1 cellular context compared by ENCODE assay signal in the genomic region with DNA sequence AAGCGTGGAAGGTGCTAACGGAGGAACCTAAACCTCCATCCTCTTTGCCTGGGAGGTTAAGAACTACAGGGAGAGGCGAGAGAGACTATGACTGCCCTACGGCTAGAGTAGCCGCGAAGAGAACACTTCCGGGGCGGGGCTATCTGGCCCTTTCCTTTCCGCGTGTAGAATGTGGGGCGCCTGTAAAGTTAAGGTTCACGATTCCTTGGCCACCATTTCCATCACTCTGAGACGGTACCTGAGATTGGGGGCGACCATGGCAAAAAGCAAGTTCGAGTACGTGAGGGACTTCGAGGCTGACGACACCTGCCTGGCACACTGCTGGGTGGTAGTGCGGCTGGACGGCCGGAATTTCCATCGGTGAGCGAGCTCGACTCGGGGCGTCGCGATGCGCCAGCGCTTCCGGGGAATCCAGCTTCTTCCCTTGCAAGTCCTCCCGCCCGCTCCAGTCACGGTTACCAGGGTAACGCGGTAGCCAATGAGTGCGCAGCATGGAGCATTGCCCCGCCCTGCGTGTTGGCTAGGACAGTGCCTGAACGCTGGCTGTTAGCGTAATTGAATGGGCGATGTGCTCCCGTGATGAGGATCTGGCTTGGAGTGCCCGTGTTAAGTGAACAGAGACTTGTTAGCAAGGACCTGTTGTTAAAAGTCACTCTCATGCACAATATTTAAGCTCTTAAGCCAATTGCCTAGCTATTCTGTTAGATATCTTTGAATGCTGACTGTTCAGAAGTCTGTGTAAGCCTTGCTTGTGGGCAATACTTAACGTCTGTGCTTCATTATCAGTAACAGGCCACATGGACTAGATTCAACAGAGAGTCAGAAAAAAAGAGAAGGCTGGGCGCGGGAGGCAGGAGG.
TF ChIP-seq lines count a peak whose summit lies in the region.

A gene (plus strand): TSS at position 149 of the 858 bp plus-strand sequence. CDS start 21 bp downstream, at position 170.

TF ChIP-seq in HepG2, 621 proteins besides CTCF, POLR2A, EP300 and RAD21 (continued from another document and continues in another):
- TF ChIP-seq, protein P1, sequence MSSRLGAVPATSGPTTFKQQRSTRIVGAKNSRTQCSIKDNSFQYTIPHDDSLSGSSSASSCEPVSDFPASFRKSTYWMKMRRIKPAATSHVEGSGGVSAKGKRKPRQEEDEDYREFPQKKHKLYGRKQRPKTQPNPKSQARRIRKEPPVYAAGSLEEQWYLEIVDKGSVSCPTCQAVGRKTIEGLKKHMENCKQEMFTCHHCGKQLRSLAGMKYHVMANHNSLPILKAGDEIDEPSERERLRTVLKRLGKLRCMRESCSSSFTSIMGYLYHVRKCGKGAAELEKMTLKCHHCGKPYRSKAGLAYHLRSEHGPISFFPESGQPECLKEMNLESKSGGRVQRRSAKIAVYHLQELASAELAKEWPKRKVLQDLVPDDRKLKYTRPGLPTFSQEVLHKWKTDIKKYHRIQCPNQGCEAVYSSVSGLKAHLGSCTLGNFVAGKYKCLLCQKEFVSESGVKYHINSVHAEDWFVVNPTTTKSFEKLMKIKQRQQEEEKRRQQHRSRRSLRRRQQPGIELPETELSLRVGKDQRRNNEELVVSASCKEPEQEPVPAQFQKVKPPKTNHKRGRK (CRISPR knock-in tag; IDR thresholded peaks at IDR 0.05), result peak; percentile 84; the same call in 1 of the 2 replicates
- peak; percentile 41; the same call in 1 of the 2 replicates for TF ChIP-seq FOXC1 (CRISPR knock-in tag; IDR thresholded peaks at IDR 0.05; ENCODE audit: borderline replicate concordance)
- no peak for TF ChIP-seq TBX3 (IDR thresholded peaks at IDR 0.05; ENCODE audit: borderline replicate concordance)
- no peak for TF ChIP-seq ATF7 (IDR thresholded peaks at IDR 0.05)
- TF ChIP-seq ATF7 (CRISPR knock-in tag; IDR thresholded peaks at IDR 0.05), result no peak
- peak; percentile 75; the same call in 1 of the 2 replicates for TF ChIP-seq ZNF563 (CRISPR knock-in tag; IDR thresholded peaks at IDR 0.05)
- no peak for TF ChIP-seq SKI (IDR thresholded peaks at IDR 0.05; ENCODE audit: partially characterized antibody)
- peak; percentile 97 for TF ChIP-seq DMAP1 (CRISPR knock-in tag; IDR thresholded peaks at IDR 0.05)
- TF ChIP-seq NR2F2 (IDR thresholded peaks at IDR 0.05; ENCODE audit: borderline replicate concordance, low read depth), result no peak
- TF ChIP-seq HDAC2 (CRISPR knock-in tag; IDR thresholded peaks at IDR 0.05), result no peak; the same call in 1 of the 2 replicates
- no peak for TF ChIP-seq ZNF564 (CRISPR knock-in tag; IDR thresholded peaks at IDR 0.05)
- 0 out of 2 replicates have a peak, but pooled peaks have one; percentile 23 for TF ChIP-seq MIER2 (CRISPR knock-in tag; IDR thresholded peaks at IDR 0.05)
- no peak for TF ChIP-seq DNMT3B (CRISPR knock-in tag; conservative IDR thresholded peaks at IDR 0.05)
- TF ChIP-seq, protein P2, sequence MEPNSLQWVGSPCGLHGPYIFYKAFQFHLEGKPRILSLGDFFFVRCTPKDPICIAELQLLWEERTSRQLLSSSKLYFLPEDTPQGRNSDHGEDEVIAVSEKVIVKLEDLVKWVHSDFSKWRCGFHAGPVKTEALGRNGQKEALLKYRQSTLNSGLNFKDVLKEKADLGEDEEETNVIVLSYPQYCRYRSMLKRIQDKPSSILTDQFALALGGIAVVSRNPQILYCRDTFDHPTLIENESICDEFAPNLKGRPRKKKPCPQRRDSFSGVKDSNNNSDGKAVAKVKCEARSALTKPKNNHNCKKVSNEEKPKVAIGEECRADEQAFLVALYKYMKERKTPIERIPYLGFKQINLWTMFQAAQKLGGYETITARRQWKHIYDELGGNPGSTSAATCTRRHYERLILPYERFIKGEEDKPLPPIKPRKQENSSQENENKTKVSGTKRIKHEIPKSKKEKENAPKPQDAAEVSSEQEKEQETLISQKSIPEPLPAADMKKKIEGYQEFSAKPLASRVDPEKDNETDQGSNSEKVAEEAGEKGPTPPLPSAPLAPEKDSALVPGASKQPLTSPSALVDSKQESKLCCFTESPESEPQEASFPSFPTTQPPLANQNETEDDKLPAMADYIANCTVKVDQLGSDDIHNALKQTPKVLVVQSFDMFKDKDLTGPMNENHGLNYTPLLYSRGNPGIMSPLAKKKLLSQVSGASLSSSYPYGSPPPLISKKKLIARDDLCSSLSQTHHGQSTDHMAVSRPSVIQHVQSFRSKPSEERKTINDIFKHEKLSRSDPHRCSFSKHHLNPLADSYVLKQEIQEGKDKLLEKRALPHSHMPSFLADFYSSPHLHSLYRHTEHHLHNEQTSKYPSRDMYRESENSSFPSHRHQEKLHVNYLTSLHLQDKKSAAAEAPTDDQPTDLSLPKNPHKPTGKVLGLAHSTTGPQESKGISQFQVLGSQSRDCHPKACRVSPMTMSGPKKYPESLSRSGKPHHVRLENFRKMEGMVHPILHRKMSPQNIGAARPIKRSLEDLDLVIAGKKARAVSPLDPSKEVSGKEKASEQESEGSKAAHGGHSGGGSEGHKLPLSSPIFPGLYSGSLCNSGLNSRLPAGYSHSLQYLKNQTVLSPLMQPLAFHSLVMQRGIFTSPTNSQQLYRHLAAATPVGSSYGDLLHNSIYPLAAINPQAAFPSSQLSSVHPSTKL (CRISPR knock-in tag; IDR thresholded peaks at IDR 0.05), result 0 out of 2 replicates have a peak, but pooled peaks have one; percentile 25
- TF ChIP-seq ZNF569 (CRISPR knock-in tag; IDR thresholded peaks at IDR 0.05; ENCODE audit: borderline replicate concordance), result no peak
- TF ChIP-seq ZC3H13 (CRISPR knock-in tag; IDR thresholded peaks at IDR 0.05), result no peak
- TF ChIP-seq HNF4G (IDR thresholded peaks at IDR 0.05; ENCODE audit: borderline replicate concordance, low read depth, low read length), result no peak
- peak; percentile 61; the same call in 1 of the 2 replicates for TF ChIP-seq HNF4G (CRISPR knock-in tag; IDR thresholded peaks at IDR 0.05; ENCODE audit: borderline replicate concordance, low read depth)
- peak; percentile 77; the same call in 1 of the 2 replicates for TF ChIP-seq ZNF780A (CRISPR knock-in tag; IDR thresholded peaks at IDR 0.05)
- TF ChIP-seq TBX2 (CRISPR knock-in tag; IDR thresholded peaks at IDR 0.05; ENCODE audit: borderline replicate concordance), result peak; percentile 75
- TF ChIP-seq ZNF614 (CRISPR knock-in tag; IDR thresholded peaks at IDR 0.05; ENCODE audit: borderline replicate concordance), result no peak
- TF ChIP-seq, protein P3, sequence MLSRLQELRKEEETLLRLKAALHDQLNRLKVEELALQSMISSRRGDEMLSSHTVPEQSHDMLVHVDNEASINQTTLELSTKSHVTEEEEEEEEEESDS (CRISPR knock-in tag; IDR thresholded peaks at IDR 0.05; ENCODE audit: borderline replicate concordance), result 0 out of 2 replicates have a peak, but pooled peaks have one; percentile 36
- no peak for TF ChIP-seq DPF2 (CRISPR knock-in tag; IDR thresholded peaks at IDR 0.05; ENCODE audit: borderline replicate concordance, low read depth)
- TF ChIP-seq KMT2B (CRISPR knock-in tag; IDR thresholded peaks at IDR 0.05), result peak; percentile 77; the same call in 1 of the 2 replicates
- TF ChIP-seq, protein P4, sequence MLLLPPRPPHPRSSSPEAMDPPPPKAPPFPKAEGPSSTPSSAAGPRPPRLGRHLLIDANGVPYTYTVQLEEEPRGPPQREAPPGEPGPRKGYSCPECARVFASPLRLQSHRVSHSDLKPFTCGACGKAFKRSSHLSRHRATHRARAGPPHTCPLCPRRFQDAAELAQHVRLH (CRISPR knock-in tag; IDR thresholded peaks at IDR 0.05; ENCODE audit: borderline replicate concordance, low read depth), result peak; percentile 73
- TF ChIP-seq ZNF619 (CRISPR knock-in tag; IDR thresholded peaks at IDR 0.05), result peak; percentile 96
- peak; percentile 53; the same call in 1 of the 2 replicates for TF ChIP-seq ERF (CRISPR knock-in tag; IDR thresholded peaks at IDR 0.05)
- TF ChIP-seq ETV5 (CRISPR knock-in tag; IDR thresholded peaks at IDR 0.05; ENCODE audit: borderline replicate concordance), result peak; percentile 83
- TF ChIP-seq, protein P5, sequence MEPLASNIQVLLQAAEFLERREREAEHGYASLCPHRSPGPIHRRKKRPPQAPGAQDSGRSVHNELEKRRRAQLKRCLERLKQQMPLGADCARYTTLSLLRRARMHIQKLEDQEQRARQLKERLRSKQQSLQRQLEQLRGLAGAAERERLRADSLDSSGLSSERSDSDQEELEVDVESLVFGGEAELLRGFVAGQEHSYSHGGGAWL (CRISPR knock-in tag; IDR thresholded peaks at IDR 0.05), result no peak; the same call in 1 of the 2 replicates
- TF ChIP-seq ZNF570 (CRISPR knock-in tag; IDR thresholded peaks at IDR 0.05; ENCODE audit: borderline replicate concordance), result no peak
- TF ChIP-seq ZBTB42 (CRISPR knock-in tag; IDR thresholded peaks at IDR 0.05), result no peak
- 0 out of 2 replicates have a peak, but pooled peaks have one; percentile 35 for TF ChIP-seq SNAPC2 (CRISPR knock-in tag; IDR thresholded peaks at IDR 0.05)
- no peak for TF ChIP-seq KDM1A (CRISPR knock-in tag; IDR thresholded peaks at IDR 0.05)
- no peak for TF ChIP-seq STAT5B (CRISPR knock-in tag; IDR thresholded peaks at IDR 0.05)
- 0 out of 2 replicates have a peak, but pooled peaks have one; percentile 30 for TF ChIP-seq IRF2 (CRISPR knock-in tag; IDR thresholded peaks at IDR 0.05)
- TF ChIP-seq ZNF253 (CRISPR knock-in tag; IDR thresholded peaks at IDR 0.05; ENCODE audit: borderline replicate concordance), result no peak
- peak; percentile 54; the same call in 1 of the 2 replicates for TF ChIP-seq ZNF768 (CRISPR knock-in tag; IDR thresholded peaks at IDR 0.05)
- no peak for TF ChIP-seq ZSCAN20 (CRISPR knock-in tag; IDR thresholded peaks at IDR 0.05; ENCODE audit: borderline replicate concordance)
- TF ChIP-seq SUZ12 (IDR thresholded peaks at IDR 0.05; ENCODE audit: low read depth, low read length), result no peak
- TF ChIP-seq KDM5A (IDR thresholded peaks at IDR 0.05; ENCODE audit: borderline replicate concordance, low read length), result peak; percentile 73; the same call in 1 of the 2 replicates
- TF ChIP-seq ZSCAN12 (CRISPR knock-in tag; IDR thresholded peaks at IDR 0.05), result 0 out of 2 replicates have a peak, but pooled peaks have one; percentile 22
- no peak for TF ChIP-seq BCL6 (CRISPR knock-in tag; IDR thresholded peaks at IDR 0.05)
- TF ChIP-seq ZSCAN21 (CRISPR knock-in tag; IDR thresholded peaks at IDR 0.05; ENCODE audit: borderline replicate concordance), result peak; percentile 80; the same call in 1 of the 2 replicates
- peak; percentile 80 for TF ChIP-seq ZNF891 (CRISPR knock-in tag; IDR thresholded peaks at IDR 0.05)
- no peak; the same call in 1 of the 2 replicates for TF ChIP-seq SALL2 (CRISPR knock-in tag; IDR thresholded peaks at IDR 0.05)
- TF ChIP-seq, protein P6, sequence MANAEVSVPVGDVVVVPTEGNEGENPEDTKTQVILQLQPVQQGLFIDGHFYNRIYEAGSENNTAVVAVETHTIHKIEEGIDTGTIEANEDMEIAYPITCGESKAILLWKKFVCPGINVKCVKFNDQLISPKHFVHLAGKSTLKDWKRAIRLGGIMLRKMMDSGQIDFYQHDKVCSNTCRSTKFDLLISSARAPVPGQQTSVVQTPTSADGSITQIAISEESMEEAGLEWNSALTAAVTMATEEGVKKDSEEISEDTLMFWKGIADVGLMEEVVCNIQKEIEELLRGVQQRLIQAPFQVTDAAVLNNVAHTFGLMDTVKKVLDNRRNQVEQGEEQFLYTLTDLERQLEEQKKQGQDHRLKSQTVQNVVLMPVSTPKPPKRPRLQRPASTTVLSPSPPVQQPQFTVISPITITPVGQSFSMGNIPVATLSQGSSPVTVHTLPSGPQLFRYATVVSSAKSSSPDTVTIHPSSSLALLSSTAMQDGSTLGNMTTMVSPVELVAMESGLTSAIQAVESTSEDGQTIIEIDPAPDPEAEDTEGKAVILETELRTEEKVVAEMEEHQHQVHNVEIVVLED (CRISPR knock-in tag; IDR thresholded peaks at IDR 0.05; ENCODE audit: borderline replicate concordance), result peak; percentile 72; the same call in 1 of the 2 replicates
- TF ChIP-seq ZNF746 (CRISPR knock-in tag; IDR thresholded peaks at IDR 0.05), result 0 out of 2 replicates have a peak, but pooled peaks have one; percentile 46
- TF ChIP-seq, protein P7, sequence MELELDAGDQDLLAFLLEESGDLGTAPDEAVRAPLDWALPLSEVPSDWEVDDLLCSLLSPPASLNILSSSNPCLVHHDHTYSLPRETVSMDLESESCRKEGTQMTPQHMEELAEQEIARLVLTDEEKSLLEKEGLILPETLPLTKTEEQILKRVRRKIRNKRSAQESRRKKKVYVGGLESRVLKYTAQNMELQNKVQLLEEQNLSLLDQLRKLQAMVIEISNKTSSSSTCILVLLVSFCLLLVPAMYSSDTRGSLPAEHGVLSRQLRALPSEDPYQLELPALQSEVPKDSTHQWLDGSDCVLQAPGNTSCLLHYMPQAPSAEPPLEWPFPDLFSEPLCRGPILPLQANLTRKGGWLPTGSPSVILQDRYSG (CRISPR knock-in tag; IDR thresholded peaks at IDR 0.05), result 0 out of 2 replicates have a peak, but pooled peaks have one; percentile 62
- TF ChIP-seq GFI1 (CRISPR knock-in tag; IDR thresholded peaks at IDR 0.05; ENCODE audit: borderline replicate concordance), result no peak
- TF ChIP-seq GABPA (IDR thresholded peaks at IDR 0.05; ENCODE audit: low read depth, low read length), result peak; percentile 70
- peak; percentile 97 for TF ChIP-seq GABPA (CRISPR knock-in tag; IDR thresholded peaks at IDR 0.05; ENCODE audit: low read depth)
- no peak for TF ChIP-seq ZNF652 (CRISPR knock-in tag; IDR thresholded peaks at IDR 0.05; ENCODE audit: borderline replicate concordance, low read depth)
- TF ChIP-seq HCFC1 (IDR thresholded peaks at IDR 0.05; ENCODE audit: low read depth, low read length), result peak; percentile 43; the same call in 1 of the 2 replicates
- no peak for TF ChIP-seq ZNF644 (CRISPR knock-in tag; IDR thresholded peaks at IDR 0.05; ENCODE audit: low read depth)
- TF ChIP-seq ZNF12 (CRISPR knock-in tag; IDR thresholded peaks at IDR 0.05), result peak; percentile 84; the same call in 1 of the 2 replicates
- peak; percentile 79; the same call in 1 of the 2 replicates for TF ChIP-seq SRY (CRISPR knock-in tag; IDR thresholded peaks at IDR 0.05)
- TF ChIP-seq ZNF331 (CRISPR knock-in tag; IDR thresholded peaks at IDR 0.05), result peak; percentile 40; the same call in 1 of the 2 replicates
- peak; percentile 79; the same call in 1 of the 2 replicates for TF ChIP-seq ZMYM4 (CRISPR knock-in tag; IDR thresholded peaks at IDR 0.05)
- TF ChIP-seq ZNF552 (CRISPR knock-in tag; IDR thresholded peaks at IDR 0.05; ENCODE audit: borderline replicate concordance), result 0 out of 2 replicates have a peak, but pooled peaks have one; percentile 39
- TF ChIP-seq, protein P8, sequence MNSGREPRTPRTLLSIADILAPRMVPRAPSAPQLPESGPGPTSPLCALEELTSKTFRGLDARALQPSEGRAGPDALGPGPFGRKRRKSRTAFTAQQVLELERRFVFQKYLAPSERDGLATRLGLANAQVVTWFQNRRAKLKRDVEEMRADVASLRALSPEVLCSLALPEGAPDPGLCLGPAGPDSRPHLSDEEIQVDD (CRISPR knock-in tag; IDR thresholded peaks at IDR 0.05; ENCODE audit: borderline replicate concordance), result peak; percentile 72; the same call in 1 of the 2 replicates
